29 cellular contexts compared by ENCODE assay signal in genomic region chr2:189794308-189794707, GRCh38. TPM values are rescaled to one million over a fixed set of nuclear protein-coding genes. Genes with fewer than 3 reads are reported as not detected.
"Had no signal": no experiment of that assay in that cellular context is flagged by ENCODE, and none has a peak within 500 bp of the region (broad histone marks: within the 10 kb centered on the region; RNA-seq: fewer than 3 reads in every experiment).

No MANE protein-coding gene starts in this region.

- H3K27me3 ChIP-seq: ascending aorta, cardiac muscle cell had no signal

- H3K9me3 ChIP-seq: ascending aorta had no signal

- H3K4me1 ChIP-seq: ascending aorta had no signal

- H3K27ac ChIP-seq: ascending aorta, cardiac muscle cell, VCaP had no signal

- H3K4me3 ChIP-seq: ascending aorta, cardiac muscle cell had no signal

- ATAC-seq: activated CD4-positive, alpha-beta T cell treated with anti-CD3 and anti-CD28 coated beads for 36 hours; activated CD8-positive, alpha-beta memory T cell treated with anti-CD3 and anti-CD28 coated beads, Interleukin-2, amount 10 ng/mL, durations not matched to agents 7 days and 5 days; activated CD8-positive, alpha-beta T cell treated with anti-CD3 and anti-CD28 coated beads, Interleukin-2, amount 10 ng/mL, durations not matched to agents 7 days and 5 days; activated naive CD8-positive, alpha-beta T cell treated with anti-CD3 and anti-CD28 coated beads, Interleukin-2, amount 50 U/mL, for 24 hours had no signal

- FAIRE-seq: bronchial epithelial cell had no signal

- DNase-seq: activated B cell treated with CpG ODN at 0.5 μM for 24 hours; activated CD4-positive, alpha-beta memory T cell treated with anti-CD3 and anti-CD28 coated beads, Interleukin-2, amount 10 ng/mL, durations not matched to agents 7 days and 5 days; activated CD4-positive, alpha-beta T cell treated with anti-CD3 and anti-CD28 coated beads for 1 hour; activated CD4-positive, alpha-beta T cell treated with anti-CD3 and anti-CD28 coated beads for 36 hours; activated CD4-positive, alpha-beta T cell treated with anti-CD3 and anti-CD28 coated beads for 48 hours; activated CD4-positive, alpha-beta T cell treated with anti-CD3 and anti-CD28 coated beads, Interleukin-2, amount 10 ng/mL, durations not matched to agents 7 days and 5 days; activated CD4-positive, alpha-beta T cell treated with anti-CD3 and anti-CD28 coated beads, Interleukin-2, amount 50 U/mL, for 48 hours; activated CD8-positive, alpha-beta memory T cell treated with anti-CD3 and anti-CD28 coated beads for 24 hours; activated CD8-positive, alpha-beta memory T cell treated with anti-CD3 and anti-CD28 coated beads, Interleukin-2, amount 10 ng/mL, durations not matched to agents 7 days and 5 days; activated CD8-positive, alpha-beta memory T cell treated with anti-CD3 and anti-CD28 coated beads, Interleukin-2, amount 50 U/mL, for 48 hours; activated CD8-positive, alpha-beta T cell treated with anti-CD3 and anti-CD28 coated beads, Interleukin-2, amount 10 ng/mL, durations not matched to agents 7 days and 5 days; activated effector memory CD4-positive, alpha-beta T cell treated with Interleukin-2 at 50 U/mL for 16 hours; activated gamma-delta T cell; activated naive CD4-positive, alpha-beta T cell treated with anti-CD3 and anti-CD28 coated beads, Interleukin-2, amount 10 ng/mL, durations not matched to agents 7 days and 5 days; activated naive CD4-positive, alpha-beta T cell treated with Interleukin-2 at 50 U/mL for 16 hours; activated naive CD8-positive, alpha-beta T cell treated with anti-CD3 and anti-CD28 coated beads, Interleukin-2, amount 10 ng/mL, durations not matched to agents 7 days and 5 days; activated naive CD8-positive, alpha-beta T cell treated with anti-CD3 and anti-CD28 coated beads, Interleukin-2, amount 50 U/mL, for 24 hours; activated T-cell treated with anti-CD3 and anti-CD28 coated beads, Interleukin-2, amount 50 U/mL, for 24 hours; activated T-cell treated with anti-CD3 and anti-CD28 coated beads, Interleukin-2, amount 50 U/mL, for 48 hours; amygdala; anterior cingulate cortex; caudate nucleus; cerebellar nuclear complex; T-helper 2 cell; T-helper 9 cell had no signal

RNA-seq across cellular contexts. Expression of gene OSGEPL1, which starts 31.7 kb away (rescaled TPM):
- total RNA-seq: ascending aorta had no signal
